In genomic region chr5:67941750-67942450, GRCh38 we compare ENCODE assay signal across 25 cellular contexts.
DNase-seq lines count a peak whose midpoint lies in the region; ATAC-seq and TF ChIP-seq lines count a peak whose summit lies in the region.
"Had no signal": no experiment of that assay in that cellular context is flagged by ENCODE, and none has a peak within 500 bp of the region (broad histone marks: within the 10 kb centered on the region; RNA-seq: fewer than 3 reads in every experiment).

No MANE protein-coding gene starts in this region.

- H3K27ac ChIP-seq in foreskin keratinocyte = no peak overlapping the region
- H3K27ac ChIP-seq: ovary had no signal

- no peak overlapping the region for H3K4me3 ChIP-seq in cardiac fibroblast (replicated peaks in 1 of 2; ENCODE audit: low read depth in 2 of 2, low read length in 2 of 2)
- H3K4me3 ChIP-seq in Caco-2 (ENCODE audit: low read depth, low read length) = no peak overlapping the region
- H3K4me3 ChIP-seq: ovary, smooth muscle cell had no signal

- intact Hi-C loops in Caco-2 (cut with micrococcal nuclease; ENCODE audit: unreplicated experiment) = no loop called here

- H3K27me3 Mint-ChIP-seq in Caco-2 (ENCODE audit: insufficient read depth, unreplicated experiment) = no peaks in the 10 kb centered on the region
- H3K27me3 Mint-ChIP-seq: activated CD8-positive, alpha-beta T cell treated with anti-CD3 and anti-CD28 coated beads for 36 hours; activated naive CD8-positive, alpha-beta T cell; B cell had no signal

- H3K4me3 Mint-ChIP-seq in Caco-2 (ENCODE audit: unreplicated experiment) = no peak overlapping the region
- H3K4me3 Mint-ChIP-seq: activated CD8-positive, alpha-beta T cell treated with anti-CD3 and anti-CD28 coated beads for 36 hours; activated naive CD8-positive, alpha-beta T cell; activated T-cell treated with anti-CD3 and anti-CD28 coated beads, Interleukin-2, amount 50 U/mL, for 4 hours; B cell; WTC11 had no signal

- CTCF ChIA-PET in Caco-2 (lab: Charles Lee) = no interaction called here

- H3K9me3 Mint-ChIP-seq in Caco-2 (ENCODE audit: unreplicated experiment) = no peaks in the 10 kb centered on the region
- H3K9me3 Mint-ChIP-seq: activated CD8-positive, alpha-beta T cell treated with anti-CD3 and anti-CD28 coated beads for 36 hours; activated T-cell treated with anti-CD3 and anti-CD28 coated beads, Interleukin-2, amount 50 U/mL, for 4 hours; WTC11 had no signal

- H3K4me1 ChIP-seq in foreskin keratinocyte (peaks cover 8% of the 10 kb centered on the region), Caco-2 (no peaks in the 10 kb centered on the region)

- DNase-seq in NCI-H226 (peak; percentile 81), cardiac fibroblast (ENCODE audit: low read depth in 2 of 2) (peak; percentile 44 to 82), foreskin keratinocyte (peak; percentile 58 to 63), stromal cell of bone marrow (ENCODE audit: low read depth) (peak; percentile 67), Caco-2 (no peak), GDM1 (lab: John Stamatoyannopoulos, UW) (no peak), NCI-H2029 (lab: John Stamatoyannopoulos, UW) (no peak)
- DNase-seq: activated CD8-positive, alpha-beta T cell treated with anti-CD3 and anti-CD28 coated beads for 36 hours; activated T-cell treated with anti-CD3 and anti-CD28 coated beads, Interleukin-2, amount 50 U/mL, for 4 hours; central memory CD4-positive, alpha-beta T cell; COR-L47; effector memory CD4-positive, alpha-beta T cell; KBM-7; NCI-H1105; NCI-H526 treated with DMSO at 0.1 percent for 48 hours; ovary; SIG-M5; stimulated activated CD4-positive, alpha-beta T cell treated with anti-CD3 and anti-CD28 coated beads, Interleukin-4, amount 100 ng/mL, for 4 hours; substantia nigra; T-helper 2 cell had no signal

- no peaks in the 10 kb centered on the region for H3K36me3 Mint-ChIP-seq in Caco-2 (ENCODE audit: insufficient read depth, unreplicated experiment)
- H3K36me3 Mint-ChIP-seq: activated naive CD8-positive, alpha-beta T cell; WTC11 had no signal

- H3K27me3 ChIP-seq in foreskin keratinocyte (no peaks in the 10 kb centered on the region), Caco-2 (replicated peaks; ENCODE audit: control insufficient read depth, insufficient read depth, low read length) (no peaks in the 10 kb centered on the region)
- H3K27me3 ChIP-seq: ovary had no signal

- BruUV-seq in Caco-2 (replicated peaks; lab: Mats Ljungman, UMichigan) = no TSS peak

- POLR2A ChIA-PET in Caco-2 (lab: Charles Lee) = no interaction called here

- no peaks in the 10 kb centered on the region for H3K9me3 ChIP-seq in Caco-2
- H3K9me3 ChIP-seq: ovary had no signal

- H3K36me3 ChIP-seq in Caco-2 (ENCODE audit: control insufficient read depth, insufficient read depth, low read length) = no peaks in the 10 kb centered on the region
- H3K36me3 ChIP-seq: ovary had no signal

- no peaks in the 10 kb centered on the region for H3K4me1 Mint-ChIP-seq in Caco-2 (ENCODE audit: low read depth, unreplicated experiment)
- H3K4me1 Mint-ChIP-seq: B cell had no signal

- no peak overlapping the region for H3K27ac Mint-ChIP-seq in Caco-2 (ENCODE audit: unreplicated experiment)
- H3K27ac Mint-ChIP-seq: activated CD8-positive, alpha-beta T cell treated with anti-CD3 and anti-CD28 coated beads for 36 hours; activated naive CD8-positive, alpha-beta T cell; B cell; WTC11 had no signal

- ATAC-seq in foreskin keratinocyte (peak; percentile 41), HG02884 (IDR thresholded peaks at IDR 0.05; ENCODE audit: unreplicated experiment) (no peak)
- ATAC-seq: activated CD8-positive, alpha-beta T cell treated with anti-CD3 and anti-CD28 coated beads for 36 hours; activated T-cell treated with anti-CD3 and anti-CD28 coated beads, Interleukin-2, amount 50 U/mL, for 4 hours; WTC11 had no signal

- TF ChIP-seq CTCF in cardiac fibroblast (IDR thresholded peaks at IDR 0.05; ENCODE audit: low read depth, low read length) (no peak), foreskin keratinocyte (conservative IDR thresholded peaks at IDR 0.05) (no peak), Caco-2 (IDR thresholded peaks at IDR 0.05; ENCODE audit: insufficient read depth in 1 of 2, low read depth in 1 of 2, low read length in 1 of 2, severe bottlenecking in 1 of 2, unreplicated experiment in 1 of 2) (no peak)

Comparison
In these comparisons a context has a peak if more than half of its experiments do, and no peak if none do; other contexts are left out.
1. DNase-seq: peak in NCI-H226 (single experiment), cardiac fibroblast (2 of 2), foreskin keratinocyte (2 of 2) and stromal cell of bone marrow (single experiment); none in Caco-2 (0 of 2), GDM1 (single experiment) and NCI-H2029 (single experiment).